In genomic region chr2:109945362-109945761, GRCh38 we compare ENCODE assay signal across 1 cellular context. TPM values are rescaled to one million over a fixed set of nuclear protein-coding genes. Genes with fewer than 3 reads are reported as not detected.
"Had no signal": no experiment of that assay in that cellular context is flagged by ENCODE, and none has a peak within 500 bp of the region (broad histone marks: within the 10 kb centered on the region; RNA-seq: fewer than 3 reads in every experiment).

No MANE protein-coding gene starts in this region.

RNA-seq across cellular contexts. Expression of gene LIMS3, which starts 46.9 kb away (rescaled TPM):
- polyA plus RNA-seq: keratinocyte had no signal
